ENCODE assay signal across 8 cellular contexts in genomic region chr2:43676322-43677050, GRCh38. TPM values are rescaled to one million over a fixed set of nuclear protein-coding genes. Genes with fewer than 3 reads are reported as not detected.
DNase-seq lines count a peak whose midpoint lies in the region; ATAC-seq and TF ChIP-seq lines count a peak whose summit lies in the region.

Gene C1GALT1C1L (minus strand): TSS chr2:43676429. CDS start chr2:43676322, 107 bp downstream.

- H3K36me3 ChIP-seq in gastroesophageal sphincter, result no peaks in the 10 kb centered on the region
- H3K36me3 ChIP-seq in trophoblast cell (ENCODE audit: control insufficient read depth in 1 of 2, insufficient read depth in 2 of 2, low read length in 2 of 2), result no peaks in the 10 kb centered on the region
- no peaks in the 10 kb centered on the region for H3K36me3 ChIP-seq in aorta (ENCODE audit: control insufficient read depth in 1 of 2, insufficient read depth in 2 of 2, low read length in 1 of 2)

- 15 to 22% methylated on average over 6 to 8 of the region's 27 CpGs for WGBS in gastroesophageal sphincter (ENCODE audit: low coverage in 1 of 2), 2 donors
- WGBS in trophoblast cell (ENCODE audit: extremely low coverage, insufficient coverage, insufficient read length), result no CpG with 5 or more reads among the region's 27 CpGs
- 4% methylated on average over 27 of the region's 27 CpGs for WGBS in aorta, 2 donors

- no peak within 1 kb of the TSS for H3K4ac ChIP-seq in trophoblast cell (ENCODE audit: low read depth, low read length)

- no peak within 1 kb of the TSS for H2AFZ ChIP-seq in trophoblast cell (ENCODE audit: insufficient read depth, low read length, poor library complexity)

- no peak for TF ChIP-seq CTCF in gastroesophageal sphincter (IDR thresholded peaks at IDR 0.05)

- peak; percentile 56 to 91 for ATAC-seq in activated T-cell treated with anti-CD3 and anti-CD28 coated beads, Interleukin-2, amount 50 U/mL, for 4 hours
- ATAC-seq in gastroesophageal sphincter, result peak; percentile 91
- ATAC-seq in aorta (ENCODE audit: low FRiP score), result peak; percentile 92
- no peak for ATAC-seq in HG03432 (IDR thresholded peaks at IDR 0.05; ENCODE audit: unreplicated experiment)

- no peak within 1 kb of the TSS for H2BK120ac ChIP-seq in trophoblast cell (ENCODE audit: insufficient read depth, low read length, poor library complexity)

- TF ChIP-seq EP300 in gastroesophageal sphincter (IDR thresholded peaks at IDR 0.05), result no peak

- no peak within 1 kb of the TSS for H3K23ac ChIP-seq in trophoblast cell (ENCODE audit: low read length)

- H2BK5ac ChIP-seq in trophoblast cell (ENCODE audit: low read depth, low read length, poor library complexity), result no peak within 1 kb of the TSS

- no peak within 1 kb of the TSS for H4K91ac ChIP-seq in trophoblast cell (ENCODE audit: low read depth, low read length)

- H3K4me2 ChIP-seq in trophoblast cell (ENCODE audit: low read length), result no peak within 1 kb of the TSS

- DNase-seq in Daoy (ENCODE audit: low read depth) (peak; percentile 70), NCI-H2227 treated with DMSO at 0.1 percent for 48 hours (lab: John Stamatoyannopoulos, UW) (peak; percentile 42), trophoblast cell (peak; percentile 73 to 84), aorta (peak; percentile 75 to 89), NCI-H345 treated with DMSO at 0.1 percent for 48 hours (lab: John Stamatoyannopoulos, UW; ENCODE audit: unreplicated experiment) (no peak)
- no peak for DNase-seq in activated T-cell treated with anti-CD3 and anti-CD28 coated beads, Interleukin-2, amount 50 U/mL, for 4 hours

- no peak within 1 kb of the TSS for H3K9ac ChIP-seq in trophoblast cell (ENCODE audit: low read length)

- H2BK12ac ChIP-seq in trophoblast cell (ENCODE audit: low read length), result no peak within 1 kb of the TSS

- TF ChIP-seq POLR2A in gastroesophageal sphincter (IDR thresholded peaks at IDR 0.05), result no peak

- no peaks in the 10 kb centered on the region for H3K79me2 ChIP-seq in trophoblast cell (ENCODE audit: control insufficient read depth, insufficient read depth, low read length, poor library complexity)

- no peaks in the 10 kb centered on the region for H3K79me1 ChIP-seq in trophoblast cell (ENCODE audit: low read length)

- H3K4me3 Mint-ChIP-seq in activated T-cell treated with anti-CD3 and anti-CD28 coated beads, Interleukin-2, amount 50 U/mL, for 4 hours, result peak within 1 kb of the TSS; percentile 42

- H3K36me3 Mint-ChIP-seq in activated T-cell treated with anti-CD3 and anti-CD28 coated beads, Interleukin-2, amount 50 U/mL, for 4 hours (ENCODE audit: insufficient read depth), result peaks cover 2% of the 10 kb centered on the region

- no peak within 1 kb of the TSS for H4K8ac ChIP-seq in trophoblast cell (ENCODE audit: low read depth, low read length)

- H3K27me3 Mint-ChIP-seq in activated T-cell treated with anti-CD3 and anti-CD28 coated beads, Interleukin-2, amount 50 U/mL, for 4 hours (ENCODE audit: low read depth), result peaks cover 23% of the 10 kb centered on the region

- H3K4me1 ChIP-seq in gastroesophageal sphincter (peaks cover 0 to 14% (median 0%) of the 10 kb centered on the region in 3 donors), trophoblast cell (ENCODE audit: control insufficient read depth in 1 of 2, insufficient read depth in 2 of 2, low read length in 2 of 2) (no peaks in the 10 kb centered on the region), aorta (ENCODE audit: control insufficient read depth in 1 of 2, insufficient read depth in 2 of 2, low read length in 2 of 2) (peaks cover 0 to 2% of the 10 kb centered on the region in 2 donors)

- intact Hi-C loops in aorta (cut with DNase I), result no loop called here

- H3K4me3 ChIP-seq in gastroesophageal sphincter (peak within 1 kb of the TSS; percentile 52 to 65), trophoblast cell (ENCODE audit: low read depth, low read length) (no peak within 1 kb of the TSS), aorta (ENCODE audit: low read length in 2 of 2) (peak within 1 kb of the TSS; percentile 51 to 79)

- H3K18ac ChIP-seq in trophoblast cell (ENCODE audit: low read length), result no peak within 1 kb of the TSS

- H3K27ac ChIP-seq in gastroesophageal sphincter (peak within 1 kb of the TSS in 3 of 4 donors; percentile 48 to 71 (median 68)), trophoblast cell (ENCODE audit: low read depth, low read length) (no peak within 1 kb of the TSS), aorta (ENCODE audit: low read depth in 1 of 2, low read length in 2 of 2) (no peak within 1 kb of the TSS)

- H3K9me3 ChIP-seq in gastroesophageal sphincter (no peaks in the 10 kb centered on the region), trophoblast cell (ENCODE audit: insufficient read depth, low read depth, low read length) (peaks cover 3% of the 10 kb centered on the region), aorta (ENCODE audit: control insufficient read depth, low read length) (no peaks in the 10 kb centered on the region)

- H3K9me3 Mint-ChIP-seq in activated T-cell treated with anti-CD3 and anti-CD28 coated beads, Interleukin-2, amount 50 U/mL, for 4 hours, result peaks cover 18% of the 10 kb centered on the region

- H3K14ac ChIP-seq in trophoblast cell (ENCODE audit: low read length), result no peak within 1 kb of the TSS

- no peak within 1 kb of the TSS for H4K12ac ChIP-seq in trophoblast cell (ENCODE audit: low read depth, low read length)

- H2AK5ac ChIP-seq in trophoblast cell (ENCODE audit: low read length), result no peak within 1 kb of the TSS

- no peaks in the 10 kb centered on the region for H3K27me3 ChIP-seq in gastroesophageal sphincter
- H3K27me3 ChIP-seq in trophoblast cell (ENCODE audit: insufficient read depth, low read length), result no peaks in the 10 kb centered on the region
- no peaks in the 10 kb centered on the region for H3K27me3 ChIP-seq in aorta (ENCODE audit: control insufficient read depth in 1 of 2, insufficient read depth in 2 of 2, low read length in 1 of 2)

- H3K4me1 Mint-ChIP-seq in activated T-cell treated with anti-CD3 and anti-CD28 coated beads, Interleukin-2, amount 50 U/mL, for 4 hours (ENCODE audit: low read depth), result no peaks in the 10 kb centered on the region

RNA-seq across cellular contexts. Expression of gene C1GALT1C1L, which starts in this region (rescaled TPM):
- 0.12 and 1.3 TPM in 2 replicates for total RNA-seq in Daoy (2014; rRNA removed; shearing (Covaris generic))
- under 1 TPM in 2 of 3 donors, not detected in 1; 0.20 to 0.34 TPM for total RNA-seq in activated T-cell treated with anti-CD3 and anti-CD28 coated beads, Interleukin-2, amount 50 U/mL, for 4 hours
- total RNA-seq in gastroesophageal sphincter (1 to 10 TPM in 3 of 4 donors, under 1 TPM in 1; 0.78 to 1.6 (median 1.4) TPM), aorta (1 to 10 TPM in 1 of 2 donors, under 1 TPM in 1; 0.29 to 1.2 TPM)
- polyA plus RNA-seq in trophoblast cell (2013), result not detected in 2 replicates
- 1 to 10 TPM; 1.4 to 1.9 TPM for polyA plus RNA-seq in aorta

Comparison
In these comparisons a context has a peak if more than half of its experiments do, and no peak if none do; other contexts are left out.
1. Peak in ATAC-seq in activated T-cell treated with anti-CD3 and anti-CD28 coated beads, Interleukin-2, amount 50 U/mL, for 4 hours; RNA of the gene not detected or under 1 TPM.
2. DNase-seq: peak in Daoy (single experiment), NCI-H2227 treated with DMSO at 0.1 percent for 48 hours (single experiment), trophoblast cell (2 of 2) and aorta (2 of 2); none in activated T-cell treated with anti-CD3 and anti-CD28 coated beads, Interleukin-2, amount 50 U/mL, for 4 hours (single experiment) and NCI-H345 treated with DMSO at 0.1 percent for 48 hours (single experiment).
3. H3K27ac ChIP-seq: peak in gastroesophageal sphincter (3 of 4); none in trophoblast cell (single experiment) and aorta (0 of 2).